14 cellular contexts compared by ENCODE assay signal in genomic region chr3:196966526-196967401, GRCh38. TPM values are rescaled to one million over a fixed set of nuclear protein-coding genes. Genes with fewer than 3 reads are reported as not detected.
DNase-seq lines count a peak whose midpoint lies in the region; ATAC-seq and TF ChIP-seq lines count a peak whose summit lies in the region.
"Had no signal": no experiment of that assay in that cellular context is flagged by ENCODE, and none has a peak within 500 bp of the region (broad histone marks: within the 10 kb centered on the region; RNA-seq: fewer than 3 reads in every experiment).

No MANE protein-coding gene starts in this region.

- peak overlapping the region in 6 of 8 donors; percentile 47 to 90 (median 82) for H3K4me3 Mint-ChIP-seq in naive B cell
- no peak overlapping the region for H3K4me3 Mint-ChIP-seq in progenitor cell of endocrine pancreas (ENCODE audit: low read depth)

- H3K4me1 Mint-ChIP-seq in naive B cell (peaks cover 11 to 44% (median 30%) of the 10 kb centered on the region in 3 donors), progenitor cell of endocrine pancreas (ENCODE audit: low read depth) (peaks cover 14% of the 10 kb centered on the region)

- H3K27me3 ChIP-seq in BLaER1 (peaks cover 25% of the 10 kb centered on the region), H7 (ENCODE audit: control insufficient read depth, insufficient read depth, low read length) (peaks cover 61% of the 10 kb centered on the region)
- H3K27me3 ChIP-seq: dorsolateral prefrontal cortex, transverse colon had no signal

- H3K27ac Mint-ChIP-seq in naive B cell = no peak overlapping the region
- H3K27ac Mint-ChIP-seq in progenitor cell of endocrine pancreas = no peak overlapping the region

- peaks cover 20% of the 10 kb centered on the region; the same call in 1 of the 2 replicates for H3K36me3 ChIP-seq in BLaER1
- H3K36me3 ChIP-seq in H7 (replicated peaks; ENCODE audit: control insufficient read depth, insufficient read depth, low read length) = no peaks in the 10 kb centered on the region
- H3K36me3 ChIP-seq: transverse colon, WERI-Rb-1 had no signal

- no peak overlapping the region for H3K27ac ChIP-seq in BLaER1
- H3K27ac ChIP-seq: dorsolateral prefrontal cortex, SK-N-MC, WERI-Rb-1 had no signal

- DNase-seq in H7 (peak; percentile 74), choroid plexus epithelial cell (ENCODE audit: low read depth) (peak; percentile 56), naive B cell (no peak), progenitor cell of endocrine pancreas (ENCODE audit: low spot score, unreplicated experiment) (no peak), NCI-H1436 (lab: John Stamatoyannopoulos, UW) (no peak), omental fat pad (ENCODE audit: low spot score) (no peak)
- DNase-seq: DMS153, mammary epithelial cell, transverse colon, WERI-Rb-1 had no signal

- H3K27me3 Mint-ChIP-seq in naive B cell = peaks cover 0 to 10% (median 0%) of the 10 kb centered on the region in 3 donors
- H3K27me3 Mint-ChIP-seq in progenitor cell of endocrine pancreas = peaks cover 48% of the 10 kb centered on the region

- H4K20me1 ChIP-seq in BLaER1 = no peaks in the 10 kb centered on the region

- H3K4me3 ChIP-seq in BLaER1 = no peak overlapping the region
- no peak overlapping the region for H3K4me3 ChIP-seq in H7 (ENCODE audit: insufficient read depth, low read depth, low read length)
- H3K4me3 ChIP-seq in choroid plexus epithelial cell (ENCODE audit: low read depth, low read length) = peak overlapping the region; percentile 36
- H3K4me3 ChIP-seq: SK-N-MC had no signal

- H3K9me3 Mint-ChIP-seq in naive B cell (no peaks in the 10 kb centered on the region), progenitor cell of endocrine pancreas (ENCODE audit: low read depth) (no peaks in the 10 kb centered on the region)

- 0 out of 2 replicates have a peak overlapping the region, but pooled peaks have one; percentile 93 for H3K4me2 ChIP-seq in BLaER1

- no peaks in the 10 kb centered on the region for H3K36me3 Mint-ChIP-seq in naive B cell
- H3K36me3 Mint-ChIP-seq in progenitor cell of endocrine pancreas (ENCODE audit: insufficient read depth) = peaks cover 5% of the 10 kb centered on the region

- TF ChIP-seq CTCF in choroid plexus epithelial cell (conservative IDR thresholded peaks at IDR 0.05; ENCODE audit: low read depth, low read length) (no peak), progenitor cell of endocrine pancreas (IDR thresholded peaks at IDR 0.05; ENCODE audit: unreplicated experiment) (no peak), omental fat pad (IDR thresholded peaks at IDR 0.05) (no peak)

- peaks cover 44% of the 10 kb centered on the region for H3K4me1 ChIP-seq in BLaER1

- no peak for ATAC-seq in naive B cell (ENCODE audit: low read depth in 2 of 2)
- ATAC-seq in GM21360 (IDR thresholded peaks at IDR 0.05; ENCODE audit: unreplicated experiment) = no peak
- no peak for ATAC-seq in omental fat pad (ENCODE audit: low FRiP score)

- no peak overlapping the region for H3K9ac ChIP-seq in BLaER1

- H3K9me3 ChIP-seq in BLaER1 = peaks cover 4% of the 10 kb centered on the region; the same call in 1 of the 2 replicates
- H3K9me3 ChIP-seq: transverse colon had no signal

RNA-seq across cellular contexts. Expression of gene PIGZ, which starts 1.9 kb away (rescaled TPM):
- total RNA-seq in H7 (2014; rRNA removed; shearing (Covaris generic)) = 0.55 and 1.2 TPM in 2 replicates
- polyA plus RNA-seq in naive B cell (ENCODE audit: low read depth in 6 of 6) = 1 to 10 TPM in 3 of 6 donors, under 1 TPM in 2, not detected in 1; 0.45 to 2.6 (median 1.1) TPM
- total RNA-seq in progenitor cell of endocrine pancreas = 4.7 and 6.0 TPM in 2 replicates
- 10 to 100 TPM in 1 of 4 donors, 1 to 10 TPM in 3; 5.5 to 10.2 (median 8.4) TPM for total RNA-seq in omental fat pad

RNA-seq across cellular contexts. Expression of gene NCBP2, which starts 24.4 kb away (rescaled TPM):
- total RNA-seq in H7 (2014; rRNA removed; shearing (Covaris generic)) = 67.8 and 82.8 TPM in 2 replicates
- 10 to 100 TPM; 35.9 to 75.6 (median 62.9) TPM for polyA plus RNA-seq in naive B cell (ENCODE audit: low read depth in 6 of 6)
- total RNA-seq in progenitor cell of endocrine pancreas (79.9 and 84.9 TPM in 2 replicates), omental fat pad (10 to 100 TPM; 33.3 to 63.3 (median 39.9) TPM)

Comparison
In these comparisons a context has a peak if more than half of its experiments do, and no peak if none do; other contexts are left out.
1. DNase-seq: peak in H7 (single experiment) and choroid plexus epithelial cell (single experiment); none in naive B cell (single experiment), progenitor cell of endocrine pancreas (single experiment), NCI-H1436 (single experiment) and omental fat pad (single experiment).